Comparison of ENCODE assay signal across 23 cellular contexts in genomic region chr1:34645919-34646318, GRCh38.
DNase-seq lines count a peak whose midpoint lies in the region; ATAC-seq and TF ChIP-seq lines count a peak whose summit lies in the region.
"Had no signal": no experiment of that assay in that cellular context is flagged by ENCODE, and none has a peak within 500 bp of the region (broad histone marks: within the 10 kb centered on the region; RNA-seq: fewer than 3 reads in every experiment).

No MANE protein-coding gene starts in this region.

- CTCF ChIA-PET in PC-3 (lab: Charles Lee) (no interaction called here), Calu3 (lab: Charles Lee) (interaction anchor here (0.7 to 2.0 kb wide), 2 partner anchors 97 to 136 kb away, joined by 3 to 7 read pairs; no protein-coding TSS in a partner anchor)

- TF ChIP-seq CTCF in Loucy (conservative IDR thresholded peaks at IDR 0.05; ENCODE audit: low read length) (0 out of 2 replicates have a peak, but pooled peaks have one; percentile 14), PC-3 (conservative IDR thresholded peaks at IDR 0.05; ENCODE audit: low read depth, low read length) (peak; percentile 24; the same call in 1 of the 2 replicates), Calu3 (IDR thresholded peaks at IDR 0.05; ENCODE audit: unreplicated experiment) (no peak)

- no peak overlapping the region for H3K27ac Mint-ChIP-seq in Calu3 (ENCODE audit: unreplicated experiment)
- H3K27ac Mint-ChIP-seq: B cell; CD4-positive, CD25-positive, alpha-beta regulatory T cell; CD8-positive, alpha-beta T cell had no signal

- H3K36me3 ChIP-seq in Loucy (ENCODE audit: insufficient read depth, low read length): no peaks in the 10 kb centered on the region
- H3K36me3 ChIP-seq in PC-3 (ENCODE audit: low read depth, low read length): no peaks in the 10 kb centered on the region
- H3K36me3 ChIP-seq: BLaER1 had no signal

- no peaks in the 10 kb centered on the region for H3K36me3 Mint-ChIP-seq in Calu3 (ENCODE audit: insufficient read depth, unreplicated experiment)
- H3K36me3 Mint-ChIP-seq: CD4-positive, CD25-positive, alpha-beta regulatory T cell; CD8-positive, alpha-beta T cell had no signal

- H3F3A ChIP-seq in Loucy (ENCODE audit: low read depth) (no peaks in the 10 kb centered on the region), PC-3 (ENCODE audit: low read length, unreplicated experiment) (no peaks in the 10 kb centered on the region)

- peak; percentile 60; the same call in 1 of the 2 replicates for ATAC-seq in PC-3
- ATAC-seq: CD8-positive, alpha-beta T cell had no signal

- DNase-seq in DMS 273 (lab: John Stamatoyannopoulos, UW; ENCODE audit: unreplicated experiment) (peak; percentile 16), DMS 273 treated with DMSO at 0.1 percent for 48 hours (lab: John Stamatoyannopoulos, UW) (no peak), NCI-H510A treated with DMSO at 0.1 percent for 48 hours (lab: John Stamatoyannopoulos, UW) (peak; percentile 46), NCI-H510A (lab: John Stamatoyannopoulos, UW) (no peak), PC-3 (peak; percentile 8), DMS53 treated with DMSO at 0.1 percent for 48 hours (lab: John Stamatoyannopoulos, UW; ENCODE audit: unreplicated experiment) (no peak), Calu3 (no peak)
- DNase-seq: Caco-2; CD4-positive, CD25-positive, alpha-beta regulatory T cell; CD8-positive, alpha-beta T cell; DMS153; DMS79; EL; GDM1; GM23248; H7; HCEC 1CT had no signal

- H3K9me2 ChIP-seq in Loucy (replicated peaks; ENCODE audit: low read depth, low read length) (no peaks in the 10 kb centered on the region), PC-3 (replicated peaks; ENCODE audit: low read length) (no peaks in the 10 kb centered on the region)

- H2AFZ ChIP-seq in Loucy (ENCODE audit: low read length) (no peak overlapping the region), PC-3 (ENCODE audit: low read length) (no peak overlapping the region)
- H2AFZ ChIP-seq: GM23248 had no signal

- H3K9me3 ChIP-seq in Loucy (ENCODE audit: insufficient read depth, low read depth, low read length) (no peaks in the 10 kb centered on the region), PC-3 (ENCODE audit: low read length) (no peaks in the 10 kb centered on the region)
- H3K9me3 ChIP-seq: BLaER1, Caco-2 had no signal

- POLR2A ChIA-PET in PC-3 (lab: Charles Lee; ENCODE audit: unreplicated experiment): no interaction called here

- H3K4me2 ChIP-seq in Loucy (ENCODE audit: low read depth, low read length, poor library complexity, severe bottlenecking): no peak overlapping the region
- H3K4me2 ChIP-seq in PC-3 (ENCODE audit: low read length): no peak overlapping the region
- H3K4me2 ChIP-seq: BLaER1 had no signal

- intact Hi-C loops in PC-3 (cut with micrococcal nuclease) (no loop called here), Calu3 (cut with micrococcal nuclease; ENCODE audit: unreplicated experiment) (loop anchor here (1.0 kb wide), 1 partner anchor 96 kb away; no protein-coding TSS in a partner anchor)

- peaks cover 94% of the 10 kb centered on the region for H3K27me3 Mint-ChIP-seq in Calu3 (ENCODE audit: unreplicated experiment)

- no peaks in the 10 kb centered on the region for H3K9me3 Mint-ChIP-seq in Calu3 (ENCODE audit: low read depth, unreplicated experiment)
- H3K9me3 Mint-ChIP-seq: CD8-positive, alpha-beta T cell had no signal

- H3K79me2 ChIP-seq in Loucy (ENCODE audit: insufficient read depth, low read length) (no peaks in the 10 kb centered on the region), PC-3 (ENCODE audit: low read length) (no peaks in the 10 kb centered on the region)

- no peak overlapping the region for H3K27ac ChIP-seq in PC-3 (ENCODE audit: low read length)
- H3K27ac ChIP-seq: 22Rv1, BLaER1, C4-2B, GM23248 had no signal

- H3K4me1 ChIP-seq in Loucy (ENCODE audit: insufficient read depth, low read length, poor library complexity, severe bottlenecking): no peaks in the 10 kb centered on the region
- no peaks in the 10 kb centered on the region for H3K4me1 ChIP-seq in PC-3 (ENCODE audit: insufficient read depth, low read length)
- H3K4me1 ChIP-seq: Caco-2 had no signal

- H3K4me1 Mint-ChIP-seq in Calu3 (ENCODE audit: low read depth, unreplicated experiment): no peaks in the 10 kb centered on the region
- H3K4me1 Mint-ChIP-seq: B cell; CD4-positive, CD25-positive, alpha-beta regulatory T cell had no signal

- H3K4me3 Mint-ChIP-seq in Calu3 (ENCODE audit: low read depth, unreplicated experiment): no peak overlapping the region
- H3K4me3 Mint-ChIP-seq: B cell; CD4-positive, CD25-positive, alpha-beta regulatory T cell; CD8-positive, alpha-beta T cell had no signal

- H3K4me3 ChIP-seq in Loucy (ENCODE audit: low read length, poor library complexity, severe bottlenecking): no peak overlapping the region
- H3K4me3 ChIP-seq in PC-3 (ENCODE audit: low read length): no peak overlapping the region
- H3K4me3 ChIP-seq: BLaER1, GM12878, GM23248 had no signal

- H3K9ac ChIP-seq in Loucy (ENCODE audit: low read depth, low read length, poor library complexity, severe bottlenecking): no peak overlapping the region
- H3K9ac ChIP-seq in PC-3 (ENCODE audit: low read length): no peak overlapping the region
- H3K9ac ChIP-seq: BLaER1, GM23248 had no signal

- H4K20me1 ChIP-seq in Loucy (ENCODE audit: insufficient read depth, low read length, poor library complexity, severe bottlenecking) (no peaks in the 10 kb centered on the region), PC-3 (ENCODE audit: low read length) (no peaks in the 10 kb centered on the region)
- H4K20me1 ChIP-seq: BLaER1 had no signal

- H3K27me3 ChIP-seq in Loucy (ENCODE audit: insufficient read depth, low read length, poor library complexity, severe bottlenecking) (no peaks in the 10 kb centered on the region), PC-3 (ENCODE audit: low read length) (peaks cover 89% of the 10 kb centered on the region)
- H3K27me3 ChIP-seq: BLaER1 had no signal

- BruUV-seq in PC-3 (replicated peaks; lab: Mats Ljungman, UMichigan): no TSS peak
- no TSS peak for BruUV-seq in Calu3 (replicated peaks; lab: Mats Ljungman, UMichigan)

Comparison
In these comparisons a context has a peak if more than half of its experiments do, and no peak if none do; other contexts are left out.
1. DNase-seq: peak in DMS 273 (single experiment), NCI-H510A treated with DMSO at 0.1 percent for 48 hours (single experiment) and PC-3 (single experiment); none in DMS 273 treated with DMSO at 0.1 percent for 48 hours (single experiment), NCI-H510A (single experiment), DMS53 treated with DMSO at 0.1 percent for 48 hours (single experiment) and Calu3 (single experiment).